20 cellular contexts compared by ENCODE assay signal in genomic region chr10:104026762-104027161, GRCh38. TPM values are rescaled to one million over a fixed set of nuclear protein-coding genes. Genes with fewer than 3 reads are reported as not detected.
"Had no signal": no experiment of that assay in that cellular context is flagged by ENCODE, and none has a peak within 500 bp of the region (broad histone marks: within the 10 kb centered on the region; RNA-seq: fewer than 3 reads in every experiment).

No MANE protein-coding gene starts in this region.

- DNase-seq: activated B cell treated with CpG ODN at 0.5 μM for 24 hours; activated CD4-positive, alpha-beta T cell treated with anti-CD3 and anti-CD28 coated beads, Interleukin-2, amount 10 ng/mL, durations not matched to agents 24 days and 14 days; activated CD8-positive, alpha-beta memory T cell treated with anti-CD3 and anti-CD28 coated beads, Interleukin-2, amount 50 U/mL, for 4 hours; activated CD8-positive, alpha-beta T cell treated with anti-CD3 and anti-CD28 coated beads, Interleukin-2, amount 10 ng/mL, durations not matched to agents 7 days and 5 days; activated naive CD8-positive, alpha-beta T cell treated with anti-CD3 and anti-CD28 coated beads, Interleukin-2, amount 10 ng/mL, durations not matched to agents 7 days and 5 days; anterior cingulate cortex; brain microvascular endothelial cell; esophagus squamous epithelium; hypothalamus; retina; stimulated activated CD4-positive, alpha-beta T cell treated with anti-CD3 and anti-CD28 coated beads, Interleukin-15, amount 100 ng/mL, for 24 hours; stimulated activated CD4-positive, alpha-beta T cell treated with anti-CD3 and anti-CD28 coated beads, Interleukin-4, amount 100 ng/mL, for 1 hour; stimulated activated naive CD4-positive, alpha-beta T cell treated with Interleukin-2 at 50 U/mL for 16 hours; substantia nigra; uterus had no signal

- H3K4me3 ChIP-seq: coronary artery, esophagus squamous epithelium, lung, tibial nerve, uterus had no signal

- ATAC-seq: activated CD8-positive, alpha-beta T cell treated with anti-CD3 and anti-CD28 coated beads, Interleukin-2, amount 10 ng/mL, durations not matched to agents 7 days and 5 days had no signal

- H3K27me3 ChIP-seq: brain microvascular endothelial cell, esophagus squamous epithelium, tibial nerve, uterus had no signal

- H3K36me3 ChIP-seq: uterus had no signal

RNA-seq across cellular contexts. Expression of gene COL17A1, which starts 58.9 kb away (rescaled TPM):
- total RNA-seq: activated B cell treated with CpG ODN at 0.5 μM for 24 hours; activated CD4-positive, alpha-beta T cell treated with anti-CD3 and anti-CD28 coated beads, Interleukin-2, amount 10 ng/mL, durations not matched to agents 24 days and 14 days; activated CD8-positive, alpha-beta T cell treated with anti-CD3 and anti-CD28 coated beads, Interleukin-2, amount 10 ng/mL, durations not matched to agents 7 days and 5 days; activated naive CD8-positive, alpha-beta T cell treated with anti-CD3 and anti-CD28 coated beads, Interleukin-2, amount 10 ng/mL, durations not matched to agents 7 days and 5 days; fibroblast of villous mesenchyme; T-helper 2 cell treated with Interferon-gamma antibody and Interleukin-4, amounts not matched to agents 100 ng/mL and 5 ng/mL, for 36 hours had no signal
